In the genomic region with DNA sequence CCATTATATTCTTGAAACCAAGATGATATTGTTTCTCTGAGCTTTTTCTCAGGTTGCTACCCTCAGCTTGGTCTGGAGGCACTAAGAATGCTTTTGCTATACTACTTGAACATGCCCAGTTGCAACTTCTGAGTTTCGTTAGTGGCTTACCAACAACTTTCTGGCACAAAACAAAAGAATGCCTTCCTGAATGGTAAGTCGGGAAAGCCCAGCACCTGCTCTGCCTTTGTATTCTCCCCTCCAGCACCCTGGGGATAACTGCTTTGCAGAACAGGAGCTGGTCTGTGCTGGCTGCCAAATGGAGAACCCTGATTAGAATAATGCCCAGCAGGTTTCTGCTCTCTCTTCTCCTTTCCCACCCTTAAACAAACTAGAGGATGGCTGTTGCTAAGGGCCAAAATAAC, we compare ENCODE assay signal across 16 cellular contexts.
DNase-seq lines count a peak whose midpoint lies in the region; FAIRE-seq and TF ChIP-seq lines count a peak whose summit lies in the region.
"Had no signal": no experiment of that assay in that cellular context is flagged by ENCODE, and none has a peak within 500 bp of the region (broad histone marks: within the 10 kb centered on the region; RNA-seq: fewer than 3 reads in every experiment).

No MANE protein-coding gene starts in this region.

- no peak overlapping the region for H3K4me3 ChIP-seq in iPS DF 6.9 (ENCODE audit: low read length)
- H3K4me3 ChIP-seq: uterus had no signal

- H3K4me1 ChIP-seq in iPS DF 6.9 (ENCODE audit: control insufficient read depth, insufficient read depth, low read length), result peaks cover 1% of the 10 kb centered on the region; the same call in 1 of the 2 replicates
- H3K4me1 ChIP-seq: uterus had no signal

- no peak overlapping the region for H3K27ac ChIP-seq in iPS DF 6.9 (ENCODE audit: low read length)
- H3K27ac ChIP-seq: foreskin keratinocyte, uterus had no signal

- FAIRE-seq in GM19239 (lab: Jason Lieb, UNC), result no peak
- FAIRE-seq: islet of Langerhans had no signal

- H3K27me3 ChIP-seq in iPS DF 6.9 (ENCODE audit: control insufficient read depth, insufficient read depth, low read length), result no peaks in the 10 kb centered on the region
- H3K27me3 ChIP-seq: foreskin keratinocyte, uterus had no signal

- DNase-seq in NCI-H1105 (lab: John Stamatoyannopoulos, UW) (peak; percentile 60), NCI-H748 treated with DMSO at 0.1 percent for 48 hours (lab: John Stamatoyannopoulos, UW) (peak; percentile 77), iPS DF 6.9 (ENCODE audit: low read depth, low spot score) (peak; percentile 29), GM13977 (ENCODE audit: low spot score) (no peak), AML-193 (lab: John Stamatoyannopoulos, UW) (no peak), GM19239 (ENCODE audit: insufficient read length, low spot score) (no peak)
- no peak for DNase-seq in stimulated activated CD4-positive, alpha-beta T cell treated with anti-CD3 and anti-CD28 coated beads, Interleukin-4, amount 100 ng/mL, for 4 hours
- DNase-seq: activated T-cell treated with anti-CD3 and anti-CD28 coated beads, Interleukin-2, amount 50 U/mL, for 4 hours; CD4-positive, CD25-positive, alpha-beta regulatory T cell; central memory CD4-positive, alpha-beta T cell; foreskin keratinocyte; Karpas-422; midbrain; stimulated activated naive B cell treated with anti-CD40 and anti-IgM and Interleukin-4, amounts not matched to agents 10 μg/mL and 1 μg/mL and 100 μg/mL, for 72 hours; uterus had no signal

- no peaks in the 10 kb centered on the region for H3K36me3 ChIP-seq in iPS DF 6.9 (ENCODE audit: control insufficient read depth, insufficient read depth, low read length)
- H3K36me3 ChIP-seq: uterus had no signal

- no peak for TF ChIP-seq CTCF in GM13977 (IDR thresholded peaks at IDR 0.05; ENCODE audit: extremely low read depth, insufficient read depth, missing control alignments)

- no peaks in the 10 kb centered on the region for H3K9me3 ChIP-seq in iPS DF 6.9 (ENCODE audit: control insufficient read depth, insufficient read depth, low read length)
- H3K9me3 ChIP-seq: uterus had no signal

- WGBS in iPS DF 6.9 (ENCODE audit: insufficient coverage, insufficient read length), result no CpG with 5 or more reads among the region's 2 CpGs

- in situ Hi-C loops in GM13977 (cut with MboI; ENCODE audit: low pct_unique_long_range_greater_than_20kb, low sequenced_read_pairs, unreplicated experiment), result no loop called here

Comparison
In these comparisons a context has a peak if more than half of its experiments do, and no peak if none do; other contexts are left out.
1. DNase-seq: peak in NCI-H1105 (single experiment), NCI-H748 treated with DMSO at 0.1 percent for 48 hours (single experiment) and iPS DF 6.9 (single experiment); none in GM13977 (single experiment), AML-193 (0 of 2), stimulated activated CD4-positive, alpha-beta T cell treated with anti-CD3 and anti-CD28 coated beads, Interleukin-4, amount 100 ng/mL, for 4 hours (0 of 2) and GM19239 (single experiment).